Comparison of ENCODE assay signal across 22 cellular contexts in genomic region chr1:181137217-181137743, GRCh38. TPM values are rescaled to one million over a fixed set of nuclear protein-coding genes. Genes with fewer than 3 reads are reported as not detected.
DNase-seq lines count a peak whose midpoint lies in the region; ATAC-seq and TF ChIP-seq lines count a peak whose summit lies in the region.
"Had no signal": no experiment of that assay in that cellular context is flagged by ENCODE, and none has a peak within 500 bp of the region (broad histone marks: within the 10 kb centered on the region; RNA-seq: fewer than 3 reads in every experiment).

No MANE protein-coding gene starts in this region.

- H3K4me2 ChIP-seq in mesenchymal stem cell (ENCODE audit: low read length, poor library complexity, severe bottlenecking): no peak overlapping the region

- H2BK5ac ChIP-seq in mesenchymal stem cell (ENCODE audit: low read depth, low read length, poor library complexity, severe bottlenecking): no peak overlapping the region

- H2BK120ac ChIP-seq in mesenchymal stem cell (ENCODE audit: low read depth, low read length): no peak overlapping the region

- no peak overlapping the region for H3K9ac ChIP-seq in mesenchymal stem cell (ENCODE audit: low read length)

- DNase-seq in activated naive CD4-positive, alpha-beta T cell treated with anti-CD3 and anti-CD28 coated beads, Interleukin-2, amount 50 U/mL, for 72 hours (ENCODE audit: low spot score in 2 of 2): no peak
- no peak for DNase-seq in activated naive CD4-positive, alpha-beta T cell treated with anti-CD3 and anti-CD28 coated beads, Interleukin-2, amount 50 U/mL, for 16 hours
- DNase-seq in mesenchymal stem cell (no peak), BE2C (no peak), AG08395 (ENCODE audit: low spot score) (no peak), SW480 (ENCODE audit: low spot score) (no peak)
- no peak for DNase-seq in stimulated activated naive B cell treated with anti-CD40 and anti-IgM and Interleukin-4, amounts not matched to agents 10 μg/mL and 1 μg/mL and 100 μg/mL, for 72 hours
- DNase-seq: ACHN; activated CD4-positive, alpha-beta memory T cell treated with anti-CD3 and anti-CD28 coated beads for 36 hours; activated naive CD4-positive, alpha-beta T cell treated with anti-CD3 and anti-CD28 coated beads, Interleukin-2, amount 10 ng/mL, durations not matched to agents 7 days and 5 days; glutamatergic neuron; H9; NCI-H1105; NCI-H2029; NCI-H345; NCI-H774; stimulated activated naive CD4-positive, alpha-beta T cell; T1000 had no signal

- H3K9me3 Mint-ChIP-seq in activated naive CD4-positive, alpha-beta T cell treated with anti-CD3 and anti-CD28 coated beads, Interleukin-2, amount 50 U/mL, for 72 hours: no peaks in the 10 kb centered on the region
- H3K9me3 Mint-ChIP-seq in activated naive CD8-positive, alpha-beta T cell (ENCODE audit: low read depth): no peaks in the 10 kb centered on the region
- H3K9me3 Mint-ChIP-seq in stimulated activated naive B cell treated with anti-CD40 and anti-IgM and Interleukin-4, amounts not matched to agents 10 μg/mL and 1 μg/mL and 100 μg/mL, for 72 hours: no peaks in the 10 kb centered on the region
- H3K9me3 Mint-ChIP-seq: activated CD4-positive, alpha-beta memory T cell treated with anti-CD3 and anti-CD28 coated beads for 36 hours; activated naive CD4-positive, alpha-beta T cell treated with anti-CD3 and anti-CD28 coated beads, Interleukin-2, amount 10 ng/mL, durations not matched to agents 7 days and 5 days had no signal

- H3K27me3 ChIP-seq in mesenchymal stem cell (ENCODE audit: control insufficient read depth in 1 of 2, insufficient read depth in 1 of 2, low read length in 2 of 2): no peaks in the 10 kb centered on the region
- H3K27me3 ChIP-seq in BE2C: no peaks in the 10 kb centered on the region
- H3K27me3 ChIP-seq: pancreas, right atrium auricular region had no signal

- peaks cover 44% of the 10 kb centered on the region for H3K4me1 ChIP-seq in mesenchymal stem cell (ENCODE audit: control insufficient read depth, insufficient read depth, low read depth, low read length)
- H3K4me1 ChIP-seq in BE2C: peaks cover 3% of the 10 kb centered on the region; the same call in 1 of the 2 replicates

- no peak overlapping the region for H4K8ac ChIP-seq in mesenchymal stem cell (ENCODE audit: low read length)

- no peaks in the 10 kb centered on the region for H3K36me3 Mint-ChIP-seq in activated naive CD4-positive, alpha-beta T cell treated with anti-CD3 and anti-CD28 coated beads, Interleukin-2, amount 50 U/mL, for 72 hours
- H3K36me3 Mint-ChIP-seq in activated naive CD8-positive, alpha-beta T cell: no peaks in the 10 kb centered on the region
- H3K36me3 Mint-ChIP-seq in stimulated activated naive B cell treated with anti-CD40 and anti-IgM and Interleukin-4, amounts not matched to agents 10 μg/mL and 1 μg/mL and 100 μg/mL, for 72 hours: peaks cover 5 to 12% of the 10 kb centered on the region in 2 donors
- H3K36me3 Mint-ChIP-seq: activated CD4-positive, alpha-beta memory T cell treated with anti-CD3 and anti-CD28 coated beads for 36 hours; activated naive CD4-positive, alpha-beta T cell treated with anti-CD3 and anti-CD28 coated beads, Interleukin-2, amount 10 ng/mL, durations not matched to agents 7 days and 5 days had no signal

- H3K18ac ChIP-seq in mesenchymal stem cell (ENCODE audit: low read depth in 1 of 2, low read length in 2 of 2): no peak overlapping the region

- H2BK15ac ChIP-seq in mesenchymal stem cell (ENCODE audit: low read depth, poor library complexity, severe bottlenecking): peak overlapping the region; percentile 71

- H3K4ac ChIP-seq in mesenchymal stem cell (ENCODE audit: low read depth in 1 of 2, low read length in 2 of 2): no peak overlapping the region

- no peak for TF ChIP-seq CTCF in BE2C (IDR thresholded peaks at IDR 0.05; ENCODE audit: low read depth, low read length)

- H2AK5ac ChIP-seq in mesenchymal stem cell (ENCODE audit: low read length, severe bottlenecking): peak overlapping the region; percentile 60

- H3K23ac ChIP-seq in mesenchymal stem cell (ENCODE audit: low read length in 2 of 2): no peak overlapping the region

- peak overlapping the region; percentile 46 for H4K91ac ChIP-seq in mesenchymal stem cell (ENCODE audit: low read length)

- no peaks in the 10 kb centered on the region for H3K36me3 ChIP-seq in mesenchymal stem cell (ENCODE audit: control insufficient read depth in 1 of 2, insufficient read depth in 2 of 2, low read depth in 1 of 2, low read length in 2 of 2)
- H3K36me3 ChIP-seq in BE2C: no peaks in the 10 kb centered on the region
- H3K36me3 ChIP-seq: pancreas, right atrium auricular region had no signal

- no peak overlapping the region for H3K27ac ChIP-seq in mesenchymal stem cell (ENCODE audit: low read length, poor library complexity, severe bottlenecking)
- H3K27ac ChIP-seq: pancreas, right atrium auricular region had no signal

- 97% methylated on average over 12 of the region's 12 CpGs for WGBS in mesenchymal stem cell

- no peak overlapping the region for H2AFZ ChIP-seq in mesenchymal stem cell (ENCODE audit: low read depth, low read length)

- peaks cover 2% of the 10 kb centered on the region for H3K79me1 ChIP-seq in mesenchymal stem cell (replicated peaks; ENCODE audit: low read length, poor library complexity, severe bottlenecking)

- peaks cover 58% of the 10 kb centered on the region for H3K4me1 Mint-ChIP-seq in activated naive CD8-positive, alpha-beta T cell (ENCODE audit: low read depth)
- H3K4me1 Mint-ChIP-seq in stimulated activated naive B cell treated with anti-CD40 and anti-IgM and Interleukin-4, amounts not matched to agents 10 μg/mL and 1 μg/mL and 100 μg/mL, for 72 hours: peaks cover 73 to 99% of the 10 kb centered on the region in 2 donors

- H3K27ac Mint-ChIP-seq in activated naive CD4-positive, alpha-beta T cell treated with anti-CD3 and anti-CD28 coated beads, Interleukin-2, amount 50 U/mL, for 72 hours: peak overlapping the region; percentile 1 to 99
- H3K27ac Mint-ChIP-seq in activated naive CD8-positive, alpha-beta T cell: peak overlapping the region; percentile 31
- H3K27ac Mint-ChIP-seq in stimulated activated naive B cell treated with anti-CD40 and anti-IgM and Interleukin-4, amounts not matched to agents 10 μg/mL and 1 μg/mL and 100 μg/mL, for 72 hours: peak overlapping the region; percentile 79
- H3K27ac Mint-ChIP-seq: activated CD4-positive, alpha-beta memory T cell treated with anti-CD3 and anti-CD28 coated beads for 36 hours; activated naive CD4-positive, alpha-beta T cell treated with anti-CD3 and anti-CD28 coated beads, Interleukin-2, amount 10 ng/mL, durations not matched to agents 7 days and 5 days had no signal

- H3K14ac ChIP-seq in mesenchymal stem cell (ENCODE audit: low read length in 2 of 2): no peak overlapping the region

- H2BK12ac ChIP-seq in mesenchymal stem cell (ENCODE audit: low read length in 2 of 2): peak overlapping the region; percentile 21 to 55

- H3K4me3 Mint-ChIP-seq in activated naive CD8-positive, alpha-beta T cell: no peak overlapping the region
- peak overlapping the region in 1 of 2 donors; percentile 5 for H3K4me3 Mint-ChIP-seq in stimulated activated naive B cell treated with anti-CD40 and anti-IgM and Interleukin-4, amounts not matched to agents 10 μg/mL and 1 μg/mL and 100 μg/mL, for 72 hours
- H3K4me3 Mint-ChIP-seq: activated CD4-positive, alpha-beta memory T cell treated with anti-CD3 and anti-CD28 coated beads for 36 hours; activated naive CD4-positive, alpha-beta T cell treated with anti-CD3 and anti-CD28 coated beads, Interleukin-2, amount 10 ng/mL, durations not matched to agents 7 days and 5 days; H9 had no signal

- H3K27me3 Mint-ChIP-seq in activated naive CD8-positive, alpha-beta T cell: no peaks in the 10 kb centered on the region
- no peaks in the 10 kb centered on the region for H3K27me3 Mint-ChIP-seq in stimulated activated naive B cell treated with anti-CD40 and anti-IgM and Interleukin-4, amounts not matched to agents 10 μg/mL and 1 μg/mL and 100 μg/mL, for 72 hours

- H3K4me3 ChIP-seq in mesenchymal stem cell (ENCODE audit: insufficient read depth in 1 of 2, low read depth in 1 of 2, low read length in 2 of 2) (no peak overlapping the region), BE2C (ENCODE audit: low read depth, low read length) (no peak overlapping the region)
- H3K4me3 ChIP-seq: pancreas, right atrium auricular region had no signal

- no peaks in the 10 kb centered on the region for H3K9me3 ChIP-seq in mesenchymal stem cell (ENCODE audit: control insufficient read depth, low read length)
- H3K9me3 ChIP-seq in BE2C: no peaks in the 10 kb centered on the region
- H3K9me3 ChIP-seq: pancreas, right atrium auricular region had no signal

- no peak for ATAC-seq in activated naive CD4-positive, alpha-beta T cell treated with anti-CD3 and anti-CD28 coated beads, Interleukin-2, amount 50 U/mL, for 72 hours
- ATAC-seq in stimulated activated naive B cell treated with anti-CD40 and anti-IgM and Interleukin-4, amounts not matched to agents 10 μg/mL and 1 μg/mL and 100 μg/mL, for 72 hours (replicated peaks): no peak
- ATAC-seq: pancreas, Right ventricle myocardium inferior had no signal

RNA-seq across cellular contexts. Expression of gene IER5, which starts 48.8 kb away (rescaled TPM):
- total RNA-seq in activated naive CD4-positive, alpha-beta T cell treated with anti-CD3 and anti-CD28 coated beads, Interleukin-2, amount 50 U/mL, for 72 hours: 10 to 100 TPM; 20.3 to 68.4 TPM
- 11.3 TPM for polyA plus RNA-seq in mesenchymal stem cell (2013, experiment 1 of 2)
- 11.5 TPM for polyA plus RNA-seq in mesenchymal stem cell (2013, experiment 2 of 2)
- 9.9 TPM for polyA plus RNA-seq in BE2C (2012; ENCODE audit: insufficient read depth, insufficient read length, low read depth)
